11 cellular contexts compared by ENCODE assay signal in the genomic region with DNA sequence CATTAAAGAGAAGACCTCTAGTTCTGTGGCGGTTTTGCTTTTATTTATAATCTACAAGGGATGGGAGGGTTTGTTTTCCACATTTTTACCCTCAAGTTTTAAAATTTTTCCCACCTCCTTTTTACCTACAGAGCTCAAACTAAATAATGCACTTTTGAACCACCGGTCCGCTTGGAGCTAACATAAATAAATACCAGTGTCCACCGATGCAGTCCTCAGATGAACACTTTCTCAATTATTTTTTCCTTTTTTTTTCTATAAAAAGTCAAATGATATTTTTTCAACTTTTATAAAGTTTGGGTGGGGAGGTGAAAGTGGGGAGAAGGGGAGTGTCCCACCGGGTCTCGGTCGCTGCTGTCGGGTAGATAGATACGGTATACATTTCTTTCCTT. TPM values are rescaled to one million over a fixed set of nuclear protein-coding genes. Genes with fewer than 3 reads are reported as not detected.
A peak's percentile ranks its signal among the peaks of the same experiment; 100 is the strongest.
DNase-seq lines count a peak whose midpoint lies in the region; ATAC-seq and TF ChIP-seq lines count a peak whose summit lies in the region.
"Had no signal": no experiment of that assay in that cellular context is flagged by ENCODE, and none has a peak within 500 bp of the region (broad histone marks: within the 10 kb centered on the region; RNA-seq: fewer than 3 reads in every experiment).

No MANE protein-coding gene starts in this region.

- peaks cover 22% of the 10 kb centered on the region for H4K20me1 ChIP-seq in neural cell (ENCODE audit: insufficient read depth)

- peak overlapping the region; percentile 12 for H3K4me2 ChIP-seq in neural cell (ENCODE audit: low read length)

- no peak for TF ChIP-seq EP300 in esophagus muscularis mucosa (IDR thresholded peaks at IDR 0.05)
- TF ChIP-seq EP300 in neural cell (conservative IDR thresholded peaks at IDR 0.05; ENCODE audit: poor library complexity, severe bottlenecking): no peak

- H3K9me3 ChIP-seq in right atrium auricular region: no peaks in the 10 kb centered on the region
- H3K9me3 ChIP-seq in esophagus muscularis mucosa: no peaks in the 10 kb centered on the region
- no peaks in the 10 kb centered on the region for H3K9me3 ChIP-seq in neural cell (ENCODE audit: low read length)

- TF ChIP-seq POLR2A in esophagus muscularis mucosa (IDR thresholded peaks at IDR 0.05; ENCODE audit: low read depth): no peak

- H3K4me3 ChIP-seq in right atrium auricular region: peak overlapping the region in 1 of 2 donors; percentile 97
- H3K4me3 ChIP-seq in esophagus muscularis mucosa: peak overlapping the region; percentile 86 to 100 (median 96)
- H3K4me3 ChIP-seq in neural cell (ENCODE audit: low read length): peak overlapping the region; percentile 94

- peaks cover 0 to 35% of the 10 kb centered on the region in 2 donors for H3K4me1 ChIP-seq in right atrium auricular region
- peaks cover 13 to 47% (median 34%) of the 10 kb centered on the region in 4 donors for H3K4me1 ChIP-seq in esophagus muscularis mucosa

- 45% methylated on average over 9 of the region's 9 CpGs for WGBS in esophagus muscularis mucosa

- H3K36me3 ChIP-seq in right atrium auricular region (peaks cover 12% of the 10 kb centered on the region), esophagus muscularis mucosa (peaks cover 12 to 18% (median 15%) of the 10 kb centered on the region in 4 donors), neural cell (ENCODE audit: insufficient read depth, low read length) (peaks cover 18% of the 10 kb centered on the region)

- H3F3A ChIP-seq in neural cell (ENCODE audit: insufficient read depth, low read length, poor library complexity, severe bottlenecking): peaks cover 4% of the 10 kb centered on the region

- TF ChIP-seq RAD21 in neural cell (conservative IDR thresholded peaks at IDR 0.05): no peak

- no peak overlapping the region for H2AFZ ChIP-seq in neural cell (ENCODE audit: low read depth, low read length)

- H3K27ac ChIP-seq in right atrium auricular region (peak overlapping the region; percentile 98 to 99), esophagus muscularis mucosa (replicated peaks in 1 of 4) (peak overlapping the region; percentile 99 to 100 (median 100)), neural cell (ENCODE audit: low read length) (peak overlapping the region; percentile 99)

- ATAC-seq in left ventricle myocardium superior: no peak
- ATAC-seq in GM18858 (IDR thresholded peaks at IDR 0.05; ENCODE audit: unreplicated experiment): no peak
- ATAC-seq in GM18873 (IDR thresholded peaks at IDR 0.05; ENCODE audit: low FRiP score, unreplicated experiment): no peak

- peaks cover 69% of the 10 kb centered on the region for H3K79me2 ChIP-seq in neural cell (replicated peaks; ENCODE audit: insufficient read depth, low read length)

- DNase-seq in right atrium auricular region (ENCODE audit: low spot score) (no peak), left ventricle myocardium superior (no peak), esophagus muscularis mucosa (ENCODE audit: extremely low spot score) (no peak), AML-193 (lab: John Stamatoyannopoulos, UW) (no peak), retina (no peak)
- DNase-seq: activated CD4-positive, alpha-beta T cell treated with anti-CD3 and anti-CD28 coated beads for 4 hours; MV-4-11 had no signal

- TF ChIP-seq CTCF in right atrium auricular region (IDR thresholded peaks at IDR 0.05): no peak
- TF ChIP-seq CTCF in esophagus muscularis mucosa (IDR thresholded peaks at IDR 0.05): no peak
- no peak for TF ChIP-seq CTCF in neural cell (IDR thresholded peaks at IDR 0.05; ENCODE audit: poor library complexity, severe bottlenecking)

- intact Hi-C loops in left ventricle myocardium superior (cut with micrococcal nuclease): loop anchor here (5.0 to 10.0 kb wide), 2 partner anchors 514 to 637 kb away; no protein-coding TSS in a partner anchor
- intact Hi-C loops in esophagus muscularis mucosa (cut with DNase I): loop anchor here (5.0 kb wide), 1 partner anchor 264 kb away; no protein-coding TSS in a partner anchor

- peak overlapping the region; percentile 100 for H3K9ac ChIP-seq in neural cell (ENCODE audit: low read length)

- no peaks in the 10 kb centered on the region for H3K9me2 ChIP-seq in neural cell (ENCODE audit: insufficient read depth, low read length)

- H3K27me3 ChIP-seq in right atrium auricular region: no peaks in the 10 kb centered on the region
- H3K27me3 ChIP-seq in esophagus muscularis mucosa: no peaks in the 10 kb centered on the region
- peaks cover 55% of the 10 kb centered on the region for H3K27me3 ChIP-seq in neural cell (ENCODE audit: insufficient read depth, low read depth, low read length)

TF ChIP-seq in neural cell, 6 proteins besides CTCF, POLR2A, EP300 and RAD21:
- TF ChIP-seq TAF1 (IDR thresholded peaks at IDR 0.05; ENCODE audit: low read depth) (no peak), POLR2AphosphoS5 (IDR thresholded peaks at IDR 0.05) (no peak), EZH2 (IDR thresholded peaks at IDR 0.05; ENCODE audit: borderline replicate concordance, insufficient read depth, low read length, poor library complexity, severe bottlenecking) (no peak), MXI1 (conservative IDR thresholded peaks at IDR 0.05; ENCODE audit: poor library complexity, severe bottlenecking) (no peak), SMC3 (conservative IDR thresholded peaks at IDR 0.05; ENCODE audit: poor library complexity) (no peak)
- TF ChIP-seq, protein P1, sequence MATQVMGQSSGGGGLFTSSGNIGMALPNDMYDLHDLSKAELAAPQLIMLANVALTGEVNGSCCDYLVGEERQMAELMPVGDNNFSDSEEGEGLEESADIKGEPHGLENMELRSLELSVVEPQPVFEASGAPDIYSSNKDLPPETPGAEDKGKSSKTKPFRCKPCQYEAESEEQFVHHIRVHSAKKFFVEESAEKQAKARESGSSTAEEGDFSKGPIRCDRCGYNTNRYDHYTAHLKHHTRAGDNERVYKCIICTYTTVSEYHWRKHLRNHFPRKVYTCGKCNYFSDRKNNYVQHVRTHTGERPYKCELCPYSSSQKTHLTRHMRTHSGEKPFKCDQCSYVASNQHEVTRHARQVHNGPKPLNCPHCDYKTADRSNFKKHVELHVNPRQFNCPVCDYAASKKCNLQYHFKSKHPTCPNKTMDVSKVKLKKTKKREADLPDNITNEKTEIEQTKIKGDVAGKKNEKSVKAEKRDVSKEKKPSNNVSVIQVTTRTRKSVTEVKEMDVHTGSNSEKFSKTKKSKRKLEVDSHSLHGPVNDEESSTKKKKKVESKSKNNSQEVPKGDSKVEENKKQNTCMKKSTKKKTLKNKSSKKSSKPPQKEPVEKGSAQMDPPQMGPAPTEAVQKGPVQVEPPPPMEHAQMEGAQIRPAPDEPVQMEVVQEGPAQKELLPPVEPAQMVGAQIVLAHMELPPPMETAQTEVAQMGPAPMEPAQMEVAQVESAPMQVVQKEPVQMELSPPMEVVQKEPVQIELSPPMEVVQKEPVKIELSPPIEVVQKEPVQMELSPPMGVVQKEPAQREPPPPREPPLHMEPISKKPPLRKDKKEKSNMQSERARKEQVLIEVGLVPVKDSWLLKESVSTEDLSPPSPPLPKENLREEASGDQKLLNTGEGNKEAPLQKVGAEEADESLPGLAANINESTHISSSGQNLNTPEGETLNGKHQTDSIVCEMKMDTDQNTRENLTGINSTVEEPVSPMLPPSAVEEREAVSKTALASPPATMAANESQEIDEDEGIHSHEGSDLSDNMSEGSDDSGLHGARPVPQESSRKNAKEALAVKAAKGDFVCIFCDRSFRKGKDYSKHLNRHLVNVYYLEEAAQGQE (IDR thresholded peaks at IDR 0.05; ENCODE audit: borderline replicate concordance): no peak
TF ChIP-seq in neural cell: peak in this region for 0.

RNA-seq across cellular contexts. Expression of gene ZNF503, which starts 3.3 kb away (rescaled TPM):
- total RNA-seq in right atrium auricular region (1 to 10 TPM; 8.9 to 9.8 TPM), left ventricle myocardium superior (6.8 TPM), esophagus muscularis mucosa (100 to 1,000 TPM in 1 of 4 donors, 10 to 100 TPM in 3; 21.2 to 101 (median 65.1) TPM)
- polyA plus RNA-seq in neural cell: 41.4 and 49.9 TPM in 2 replicates
- polyA minus RNA-seq in neural cell: 89.5 and 107 TPM in 2 replicates
- total RNA-seq: OCI-LY7 had no signal

RNA-seq across cellular contexts. Expression of gene LRMDA, which starts 33.2 kb away (rescaled TPM):
- 10 to 100 TPM in 1 of 2 donors, 1 to 10 TPM in 1; 6.1 to 19.1 TPM for total RNA-seq in right atrium auricular region
- total RNA-seq in left ventricle myocardium superior: 23.1 TPM
- 10 to 100 TPM; 14.3 to 34.9 (median 26.5) TPM for total RNA-seq in esophagus muscularis mucosa
- polyA plus RNA-seq in neural cell: 5.6 and 8.4 TPM in 2 replicates
- 16.6 and 21.2 TPM in 2 replicates for polyA minus RNA-seq in neural cell
- total RNA-seq: OCI-LY7 had no signal
